ENCODE assay signal across 13 cellular contexts in genomic region chr9:71858102-71858798, GRCh38.
"Had no signal": no experiment of that assay in that cellular context is flagged by ENCODE, and none has a peak within 500 bp of the region (broad histone marks: within the 10 kb centered on the region; RNA-seq: fewer than 3 reads in every experiment).

No MANE protein-coding gene starts in this region.

- H3K4me1 Mint-ChIP-seq: neural crest cell had no signal

- H3K27ac ChIP-seq: left ventricle myocardium inferior, ovary, stomach, thyroid gland had no signal

- H3K4me1 ChIP-seq: stomach, thyroid gland had no signal

- H3K4me3 Mint-ChIP-seq: neural crest cell, WTC11 had no signal

- DNase-seq: activated CD4-positive, alpha-beta T cell treated with anti-CD3 and anti-CD28 coated beads, Interleukin-2, amount 50 U/mL, for 1 hour; anterior cingulate cortex; cerebellar nuclear complex; dermis blood vessel endothelial cell; left ventricle myocardium inferior; mesendoderm; ovary; stimulated activated CD4-positive, alpha-beta T cell treated with anti-CD3 and anti-CD28 coated beads, Interleukin-4, amount 100 ng/mL, for 1 hour; stimulated activated CD8-positive, alpha-beta memory T cell treated with anti-CD3 and anti-CD28 coated beads, Interleukin-4, amount 100 ng/mL, for 48 hours; stomach; thyroid gland had no signal

- H3K4me3 ChIP-seq: left ventricle myocardium inferior, ovary, stomach, thyroid gland had no signal

- ATAC-seq: WTC11 had no signal

- H3K36me3 ChIP-seq: ovary, thyroid gland had no signal

- H3K27me3 ChIP-seq: ovary, stomach, thyroid gland had no signal

- H3K9me3 ChIP-seq: ovary, thyroid gland had no signal

- H3K27ac Mint-ChIP-seq: WTC11 had no signal
